In genomic region chr2:3000968-3001367, GRCh38 we compare ENCODE assay signal across 23 cellular contexts.
A peak's percentile ranks its signal among the peaks of the same experiment; 100 is the strongest.
DNase-seq lines count a peak whose midpoint lies in the region; ATAC-seq, FAIRE-seq and TF ChIP-seq lines count a peak whose summit lies in the region.
"Had no signal": no experiment of that assay in that cellular context is flagged by ENCODE, and none has a peak within 500 bp of the region (broad histone marks: within the 10 kb centered on the region; RNA-seq: fewer than 3 reads in every experiment).

No MANE protein-coding gene starts in this region.

- no peaks in the 10 kb centered on the region for H3K9me3 Mint-ChIP-seq in neural crest cell
- H3K9me3 Mint-ChIP-seq: CD4-positive, alpha-beta T cell had no signal

- H3K9me3 ChIP-seq in HepG2 (ENCODE audit: low read length) (no peaks in the 10 kb centered on the region), right lobe of liver (no peaks in the 10 kb centered on the region)
- H3K9me3 ChIP-seq: A549; BE2C; BLaER1 treated with 17β-estradiol and CSF1 and Interleukin-3, amounts not matched to agents 10 nM and 100 nM; HAP-1 had no signal

- H2AFZ ChIP-seq in HepG2 (ENCODE audit: low read length), result no peak overlapping the region

- WGBS in HepG2 (ENCODE audit: low lambda C conversion rate), result 2% methylated on average over 6 of the region's 6 CpGs
- 38% methylated on average over 5 of the region's 6 CpGs for WGBS in right lobe of liver (ENCODE audit: insufficient coverage, low coverage, low lambda C conversion rate, missing lambda C conversion rate)

- POLR2A ChIA-PET in HepG2 (lab: Yijun Ruan, JAX), result no interaction called here

- H3K27me3 Mint-ChIP-seq in neural crest cell (ENCODE audit: low read depth), result no peaks in the 10 kb centered on the region

- H3K4me3 Mint-ChIP-seq in neural crest cell, result no peak overlapping the region
- H3K4me3 Mint-ChIP-seq: CD14-positive monocyte; CD4-positive, alpha-beta T cell; CD8-positive, alpha-beta memory T cell had no signal

- H3K4me2 ChIP-seq in HepG2 (ENCODE audit: low read depth, low read length), result no peak overlapping the region
- H3K4me2 ChIP-seq: A549 had no signal

- TF ChIP-seq EP300 in HepG2 (IDR thresholded peaks at IDR 0.05; ENCODE audit: low read depth in 2 of 2, low read length in 2 of 2) (no peak), HepG2 (CRISPR knock-in tag; IDR thresholded peaks at IDR 0.05; ENCODE audit: borderline replicate concordance) (no peak)

- H3K27ac Mint-ChIP-seq in neural crest cell (ENCODE audit: unreplicated experiment), result peak overlapping the region; percentile 53
- H3K27ac Mint-ChIP-seq: CD14-positive monocyte; CD4-positive, alpha-beta T cell; CD8-positive, alpha-beta memory T cell; HFFc6 had no signal

- in situ Hi-C loops in HepG2 (cut with HindIII; ENCODE audit: extremely low pct_ligation_motif_present, low pct_unique_long_range_greater_than_20kb), result no loop called here

- no peaks in the 10 kb centered on the region for H4K20me1 ChIP-seq in HepG2 (ENCODE audit: insufficient read depth, low read length)
- H4K20me1 ChIP-seq: BLaER1 treated with 17β-estradiol and CSF1 and Interleukin-3, amounts not matched to agents 10 nM and 100 nM had no signal

- H3K79me2 ChIP-seq in HepG2 (ENCODE audit: insufficient read depth, low read length), result no peaks in the 10 kb centered on the region

- BruUV-seq in HepG2 (replicated peaks; lab: Mats Ljungman, UMichigan), result no TSS peak

- H3K9ac ChIP-seq in HepG2 (ENCODE audit: insufficient read depth, low read depth, low read length), result no peak overlapping the region

- intact Hi-C loops in HepG2 (cut with micrococcal nuclease; ENCODE audit: unreplicated experiment) (no loop called here), right lobe of liver (cut with DNase I) (no loop called here)

- no peak for FAIRE-seq in HepG2 (lab: Jason Lieb, UNC)
- FAIRE-seq: A549, D721Med, G401.6, H54 had no signal

- peaks cover 1 to 23% of the 10 kb centered on the region in 2 experiments; a peak in 2 of 5 replicates for H3K27me3 ChIP-seq in HepG2 (ENCODE audit: control insufficient read depth in 1 of 2, insufficient read depth in 2 of 2, low read length in 2 of 2)
- peaks cover 0 to 5% of the 10 kb centered on the region in 2 donors for H3K27me3 ChIP-seq in right lobe of liver
- H3K27me3 ChIP-seq: BE2C; BLaER1 treated with 17β-estradiol and CSF1 and Interleukin-3, amounts not matched to agents 10 nM and 100 nM had no signal

- no peak for TF ChIP-seq RAD21 in HepG2 (CRISPR knock-in tag; IDR thresholded peaks at IDR 0.05)

- no peaks in the 10 kb centered on the region for H3K4me1 ChIP-seq in HepG2 (ENCODE audit: insufficient read depth, low read length)
- H3K4me1 ChIP-seq in right lobe of liver, result no peaks in the 10 kb centered on the region
- H3K4me1 ChIP-seq: A549, HAP-1 had no signal

- CTCF ChIA-PET in HepG2 (lab: Yijun Ruan, JAX; ENCODE audit: low intra/inter-chr PET ratio, low total read pairs), result no interaction called here

- H3K36me3 Mint-ChIP-seq in neural crest cell (ENCODE audit: low read depth), result no peaks in the 10 kb centered on the region
- H3K36me3 Mint-ChIP-seq: CD14-positive monocyte; CD8-positive, alpha-beta memory T cell had no signal

- H3K4me1 Mint-ChIP-seq in neural crest cell, result peaks cover 13% of the 10 kb centered on the region
- H3K4me1 Mint-ChIP-seq: CD14-positive monocyte had no signal

- TF ChIP-seq POLR2A in HepG2 (IDR thresholded peaks at IDR 0.05; ENCODE audit: insufficient read depth in 1 of 2, low read depth in 2 of 2, low read length in 2 of 2), result no peak
- TF ChIP-seq POLR2A in right lobe of liver (IDR thresholded peaks at IDR 0.05), result no peak

- H3K4me3 ChIP-seq in HepG2 (replicated peaks in 1 of 3; ENCODE audit: insufficient read depth in 1 of 3, low read depth in 2 of 3, low read length in 3 of 3) (no peak overlapping the region), right lobe of liver (no peak overlapping the region)
- H3K4me3 ChIP-seq: A549; BLaER1 treated with 17β-estradiol and CSF1 and Interleukin-3, amounts not matched to agents 10 nM and 100 nM; HAP-1 had no signal

- H3K27ac ChIP-seq in HepG2 (ENCODE audit: extremely low read length, insufficient read depth, low read length) (no peak overlapping the region), right lobe of liver (no peak overlapping the region)
- H3K27ac ChIP-seq: A549; BLaER1 treated with 17β-estradiol and CSF1 and Interleukin-3, amounts not matched to agents 10 nM and 100 nM had no signal

- no peak for TF ChIP-seq CTCF in HepG2 (CRISPR knock-in tag; IDR thresholded peaks at IDR 0.05)
- TF ChIP-seq CTCF in right lobe of liver (IDR thresholded peaks at IDR 0.05), result no peak
- TF ChIP-seq CTCF in neural crest cell (conservative IDR thresholded peaks at IDR 0.05), result no peak

- DNase-seq in NCI-H2107 treated with DMSO at 0.1 percent for 48 hours (lab: John Stamatoyannopoulos, UW; ENCODE audit: unreplicated experiment) (peak; percentile 5), NCI-H2107 (lab: John Stamatoyannopoulos, UW) (no peak), HepG2 (ENCODE audit: low spot score) (no peak), right lobe of liver (no peak), neural crest cell (ENCODE audit: low read depth, low spot score) (no peak)
- DNase-seq in activated CD4-positive, CD25-positive, alpha-beta regulatory T cell treated with anti-CD3 and anti-CD28 coated beads, Interleukin-2, amount 50 U/mL, for 72 hours, result no peak
- DNase-seq: 8988T; ACHN; AML-193; CD4-positive, alpha-beta T cell; CD8-positive, alpha-beta memory T cell; DMS 273 treated with DMSO at 0.1 percent for 48 hours; DND-41; GOT3; HFFc6 had no signal

- ATAC-seq in HepG2, result no peak
- ATAC-seq in right lobe of liver, result no peak

- H3K36me3 ChIP-seq in HepG2 (replicated peaks in 1 of 2; ENCODE audit: control insufficient read depth in 1 of 2, insufficient read depth in 2 of 2, low read length in 2 of 2) (no peaks in the 10 kb centered on the region), right lobe of liver (no peaks in the 10 kb centered on the region)
- H3K36me3 ChIP-seq: BE2C; BLaER1 treated with 17β-estradiol and CSF1 and Interleukin-3, amounts not matched to agents 10 nM and 100 nM; HAP-1 had no signal

TF ChIP-seq in HepG2, 621 proteins besides CTCF, POLR2A, EP300 and RAD21:
- TF ChIP-seq ATF7 (IDR thresholded peaks at IDR 0.05) (peak; percentile 69), ATF7 (CRISPR knock-in tag; IDR thresholded peaks at IDR 0.05) (no peak), CREB1 (IDR thresholded peaks at IDR 0.05) (peak; percentile 89), CREB1 (CRISPR knock-in tag; IDR thresholded peaks at IDR 0.05) (no peak), ZNF792 (CRISPR knock-in tag; IDR thresholded peaks at IDR 0.05) (no peak)
